ENCODE assay signal across 9 cellular contexts in genomic region chr7:117458977-117459583, GRCh38. TPM values are rescaled to one million over a fixed set of nuclear protein-coding genes. Genes with fewer than 3 reads are reported as not detected.
DNase-seq lines count a peak whose midpoint lies in the region; ATAC-seq and TF ChIP-seq lines count a peak whose summit lies in the region.
"Had no signal": no experiment of that assay in that cellular context is flagged by ENCODE, and none has a peak within 500 bp of the region (broad histone marks: within the 10 kb centered on the region; RNA-seq: fewer than 3 reads in every experiment).

No MANE protein-coding gene starts in this region.

- peak; percentile 48 for TF ChIP-seq RAD21 in Ishikawa (IDR thresholded peaks at IDR 0.05; ENCODE audit: low read depth)

- H3K4me2 ChIP-seq in SU-DHL-6 (ENCODE audit: low read depth, low read length, poor library complexity, severe bottlenecking) = no peak overlapping the region

- no peaks in the 10 kb centered on the region for H3K27me3 ChIP-seq in SU-DHL-6 (ENCODE audit: low read length)
- H3K27me3 ChIP-seq in H7 (ENCODE audit: control insufficient read depth, insufficient read depth, low read length) = no peaks in the 10 kb centered on the region

- TF ChIP-seq EP300 in Ishikawa (IDR thresholded peaks at IDR 0.05; ENCODE audit: borderline replicate concordance) = no peak

- no peak overlapping the region for H3K27ac ChIP-seq in SU-DHL-6 (ENCODE audit: low read depth, low read length)

- no peaks in the 10 kb centered on the region for H3K79me2 ChIP-seq in SU-DHL-6 (ENCODE audit: insufficient read depth, low read length)

- ATAC-seq in stimulated activated naive B cell treated with anti-CD40 and anti-IgM and Interleukin-4, amounts not matched to agents 10 μg/mL and 1 μg/mL and 100 μg/mL, for 72 hours (replicated peaks) = no peak
- no peak for ATAC-seq in GM18858 (IDR thresholded peaks at IDR 0.05; ENCODE audit: unreplicated experiment)

- no peaks in the 10 kb centered on the region for H4K20me1 ChIP-seq in SU-DHL-6 (ENCODE audit: low read depth, low read length)

- H3K9me3 Mint-ChIP-seq in stimulated activated naive B cell treated with anti-CD40 and anti-IgM and Interleukin-4, amounts not matched to agents 10 μg/mL and 1 μg/mL and 100 μg/mL, for 72 hours = peaks cover 0 to 6% of the 10 kb centered on the region in 2 donors
- peaks cover 0 to 14% (median 1%) of the 10 kb centered on the region in 6 donors for H3K9me3 Mint-ChIP-seq in immature natural killer cell

- H3K27me3 Mint-ChIP-seq in stimulated activated naive B cell treated with anti-CD40 and anti-IgM and Interleukin-4, amounts not matched to agents 10 μg/mL and 1 μg/mL and 100 μg/mL, for 72 hours = no peaks in the 10 kb centered on the region
- peaks cover 0 to 2% (median 0%) of the 10 kb centered on the region in 3 donors for H3K27me3 Mint-ChIP-seq in immature natural killer cell (ENCODE audit: low read depth in 3 of 3)
- H3K27me3 Mint-ChIP-seq: activated B cell treated with CpG ODN at 0.5 μM for 24 hours had no signal

- H3K27ac Mint-ChIP-seq in stimulated activated naive B cell treated with anti-CD40 and anti-IgM and Interleukin-4, amounts not matched to agents 10 μg/mL and 1 μg/mL and 100 μg/mL, for 72 hours = no peak overlapping the region
- no peak overlapping the region for H3K27ac Mint-ChIP-seq in immature natural killer cell
- H3K27ac Mint-ChIP-seq: activated B cell treated with CpG ODN at 0.5 μM for 24 hours had no signal

- DNase-seq in GM12864 (ENCODE audit: low read depth) (no peak), iris pigment epithelial cell (ENCODE audit: low read depth) (peak; percentile 44), immature natural killer cell (no peak), H7 (no peak)
- DNase-seq in stimulated activated naive B cell treated with anti-CD40 and anti-IgM and Interleukin-4, amounts not matched to agents 10 μg/mL and 1 μg/mL and 100 μg/mL, for 72 hours = no peak
- DNase-seq: activated B cell treated with CpG ODN at 0.5 μM for 24 hours had no signal

- H3K4me3 ChIP-seq in GM12864 (ENCODE audit: low read depth, low read length) (no peak overlapping the region), SU-DHL-6 (ENCODE audit: insufficient read depth, low read length, poor library complexity, severe bottlenecking) (no peak overlapping the region), H7 (ENCODE audit: insufficient read depth, low read depth, low read length) (no peak overlapping the region)

- no peaks in the 10 kb centered on the region for H3K9me3 ChIP-seq in SU-DHL-6 (ENCODE audit: insufficient read depth, low read length)

- H3K36me3 ChIP-seq in SU-DHL-6 (ENCODE audit: low read length) (no peaks in the 10 kb centered on the region), H7 (replicated peaks; ENCODE audit: control insufficient read depth, insufficient read depth, low read length) (no peaks in the 10 kb centered on the region)

- no peaks in the 10 kb centered on the region for H3K36me3 Mint-ChIP-seq in stimulated activated naive B cell treated with anti-CD40 and anti-IgM and Interleukin-4, amounts not matched to agents 10 μg/mL and 1 μg/mL and 100 μg/mL, for 72 hours
- H3K36me3 Mint-ChIP-seq in immature natural killer cell = peaks cover 0 to 4% (median 0%) of the 10 kb centered on the region in 3 donors

- H2AFZ ChIP-seq in SU-DHL-6 (ENCODE audit: low read depth, low read length, severe bottlenecking) = no peak overlapping the region

- TF ChIP-seq CTCF in GM12864 (IDR thresholded peaks at IDR 0.05; ENCODE audit: low read depth, low read length, missing control alignments) (peak; percentile 54), SU-DHL-6 (IDR thresholded peaks at IDR 0.05; ENCODE audit: insufficient read depth, low read length, poor library complexity, severe bottlenecking) (peak; percentile 49)

- H3F3A ChIP-seq in SU-DHL-6 (ENCODE audit: insufficient read depth) = no peaks in the 10 kb centered on the region

- no peaks in the 10 kb centered on the region for H3K4me1 Mint-ChIP-seq in stimulated activated naive B cell treated with anti-CD40 and anti-IgM and Interleukin-4, amounts not matched to agents 10 μg/mL and 1 μg/mL and 100 μg/mL, for 72 hours
- H3K4me1 Mint-ChIP-seq in immature natural killer cell = no peaks in the 10 kb centered on the region
- H3K4me1 Mint-ChIP-seq: activated B cell treated with CpG ODN at 0.5 μM for 24 hours had no signal

- H3K9me2 ChIP-seq in SU-DHL-6 (replicated peaks; ENCODE audit: insufficient read depth, low read length) = no peaks in the 10 kb centered on the region

- no peak overlapping the region for H3K4me3 Mint-ChIP-seq in stimulated activated naive B cell treated with anti-CD40 and anti-IgM and Interleukin-4, amounts not matched to agents 10 μg/mL and 1 μg/mL and 100 μg/mL, for 72 hours
- no peak overlapping the region for H3K4me3 Mint-ChIP-seq in immature natural killer cell
- H3K4me3 Mint-ChIP-seq: activated B cell treated with CpG ODN at 0.5 μM for 24 hours had no signal

- no peak overlapping the region for H3K9ac ChIP-seq in SU-DHL-6 (ENCODE audit: low read length)

TF ChIP-seq in Ishikawa, 13 proteins besides CTCF, POLR2A, EP300 and RAD21:
- no peak for TF ChIP-seq TCF12 (IDR thresholded peaks at IDR 0.05; ENCODE audit: low read depth)
- no peak for TF ChIP-seq CEBPB (IDR thresholded peaks at IDR 0.05)
- TF ChIP-seq MAX (IDR thresholded peaks at IDR 0.05) = no peak
- TF ChIP-seq CREB1 (IDR thresholded peaks at IDR 0.05; ENCODE audit: low read depth) = no peak
- TF ChIP-seq ZBTB7A (IDR thresholded peaks at IDR 0.05; ENCODE audit: low read depth) = no peak
- no peak for TF ChIP-seq FOXM1 (IDR thresholded peaks at IDR 0.05; ENCODE audit: borderline replicate concordance, low read depth)
- TF ChIP-seq EGR1 (IDR thresholded peaks at IDR 0.05) = no peak
- TF ChIP-seq TAF1 (IDR thresholded peaks at IDR 0.05; ENCODE audit: low read depth) = no peak
- TF ChIP-seq TEAD4 (IDR thresholded peaks at IDR 0.05) = no peak
- TF ChIP-seq REST (IDR thresholded peaks at IDR 0.05; ENCODE audit: low read depth) = no peak
- TF ChIP-seq NFIC (IDR thresholded peaks at IDR 0.05) = no peak
- TF ChIP-seq YY1 (IDR thresholded peaks at IDR 0.05; ENCODE audit: low read depth) = no peak
- no peak for TF ChIP-seq USF1 (IDR thresholded peaks at IDR 0.05)
TF ChIP-seq in Ishikawa: peak in this region for 0.

RNA-seq across cellular contexts. Expression of gene CFTR, which starts 20.7 kb away (rescaled TPM):
- polyA plus RNA-seq in immature natural killer cell = not detected
- 0.04 and 0.17 TPM in 2 replicates for total RNA-seq in H7 (2014; rRNA removed; shearing (Covaris generic))
- total RNA-seq: activated B cell treated with CpG ODN at 0.5 μM for 24 hours had no signal

RNA-seq across cellular contexts. Expression of gene ASZ1, which starts 31.8 kb away (rescaled TPM):
- not detected for polyA plus RNA-seq in immature natural killer cell
- total RNA-seq in H7 (2014; rRNA removed; shearing (Covaris generic)) = not detected in 2 replicates
- total RNA-seq: activated B cell treated with CpG ODN at 0.5 μM for 24 hours had no signal
